In the genomic region with DNA sequence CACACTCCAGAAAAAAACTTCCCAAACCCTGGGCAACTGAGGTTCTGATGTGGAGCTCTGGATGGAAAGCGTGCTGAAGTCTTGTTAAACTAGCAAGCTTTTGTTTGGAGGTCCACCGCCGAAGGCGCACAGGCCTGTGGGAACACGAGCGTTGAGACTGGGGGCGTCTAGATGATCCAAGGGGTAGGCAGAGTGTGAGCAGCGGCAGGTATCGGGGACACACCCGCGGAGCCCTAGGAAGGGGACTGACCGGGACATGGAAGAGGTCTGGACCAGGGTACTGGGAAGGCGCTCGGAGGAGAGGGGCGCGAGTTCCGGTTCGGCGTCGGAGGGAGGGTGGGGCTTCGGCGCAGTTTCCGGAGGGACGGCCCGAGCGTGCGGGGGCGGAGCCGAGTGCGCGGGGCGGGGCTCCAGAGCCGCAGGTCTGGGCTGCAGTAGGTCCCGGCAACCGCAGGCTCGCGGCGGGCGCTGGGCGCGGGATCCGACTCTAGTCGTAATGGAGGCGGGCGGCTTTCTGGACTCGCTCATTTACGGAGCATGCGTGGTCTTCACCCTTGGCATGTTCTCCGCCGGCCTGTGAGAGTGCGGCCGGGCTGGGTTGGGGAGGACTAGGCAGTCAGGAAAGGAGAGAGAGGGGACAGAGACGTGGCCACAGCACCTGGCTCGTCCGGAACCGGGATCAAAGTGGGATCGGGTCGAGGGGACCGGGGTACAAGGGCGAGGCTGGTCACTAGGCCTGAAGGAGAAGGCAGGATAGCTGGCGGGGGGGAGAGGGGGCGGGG, we compare ENCODE assay signal across 8 cellular contexts. TPM values are rescaled to one million over a fixed set of nuclear protein-coding genes. Genes with fewer than 3 reads are reported as not detected.
DNase-seq lines count a peak whose midpoint lies in the region; ATAC-seq and TF ChIP-seq lines count a peak whose summit lies in the region.

A gene with protein sequence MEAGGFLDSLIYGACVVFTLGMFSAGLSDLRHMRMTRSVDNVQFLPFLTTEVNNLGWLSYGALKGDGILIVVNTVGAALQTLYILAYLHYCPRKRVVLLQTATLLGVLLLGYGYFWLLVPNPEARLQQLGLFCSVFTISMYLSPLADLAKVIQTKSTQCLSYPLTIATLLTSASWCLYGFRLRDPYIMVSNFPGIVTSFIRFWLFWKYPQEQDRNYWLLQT (plus strand): TSS at position 437 of the 782 bp plus-strand sequence. CDS start 60 bp downstream, at position 497.

- DNase-seq in NCI-H1105 (lab: John Stamatoyannopoulos, UW) (peak; percentile 91), SKM-1 (lab: John Stamatoyannopoulos, UW; ENCODE audit: unreplicated experiment) (peak; percentile 86), glomerular endothelial cell (ENCODE audit: extremely low read depth, low read depth, low spot score) (peak; percentile 36), osteoblast (ENCODE audit: insufficient read length, low spot score, missing footprints) (peak; percentile 98), testis (peak; percentile 96)

- H3K27ac ChIP-seq in osteoblast (ENCODE audit: low read depth, low read length) (peak within 1 kb of the TSS; percentile 97), testis (peak within 1 kb of the TSS; percentile 95 to 96)

- H3K36me3 Mint-ChIP-seq in activated naive CD4-positive, alpha-beta T cell treated with anti-CD3 and anti-CD28 coated beads, Interleukin-2, amount 50 U/mL, for 24 hours = peaks cover 2% of the 10 kb centered on the region

- H3K36me3 ChIP-seq in osteoblast (ENCODE audit: insufficient read depth, low read length) = peaks cover 9% of the 10 kb centered on the region
- no peaks in the 10 kb centered on the region for H3K36me3 ChIP-seq in testis (ENCODE audit: low read depth, missing control alignments)

- peak within 1 kb of the TSS; percentile 98 for H3K27ac Mint-ChIP-seq in activated naive CD4-positive, alpha-beta T cell treated with anti-CD3 and anti-CD28 coated beads, Interleukin-2, amount 50 U/mL, for 24 hours

- H3K9me3 ChIP-seq in osteoblast (ENCODE audit: low read depth, low read length) (no peaks in the 10 kb centered on the region), testis (no peaks in the 10 kb centered on the region)

- intact Hi-C loops in testis (cut with DNase I; ENCODE audit: low total_unique reads) = no loop called here

- H3K4me1 ChIP-seq in osteoblast (ENCODE audit: insufficient read depth, low read length) (peaks cover 23% of the 10 kb centered on the region), testis (peaks cover 25% of the 10 kb centered on the region)

- 0 to 1% methylated on average over 35 to 59 of the region's 62 CpGs for WGBS in testis, 2 donors

- peak within 1 kb of the TSS; percentile 84 for H3K4me2 ChIP-seq in osteoblast (ENCODE audit: insufficient read depth, low read length)

- H3K4me3 Mint-ChIP-seq in activated naive CD4-positive, alpha-beta T cell treated with anti-CD3 and anti-CD28 coated beads, Interleukin-2, amount 50 U/mL, for 24 hours = peak within 1 kb of the TSS; percentile 96

- peak; percentile 55 for TF ChIP-seq POLR2A in testis (IDR thresholded peaks at IDR 0.05)

- peak; percentile 68 for ATAC-seq in HG02623 (IDR thresholded peaks at IDR 0.05; ENCODE audit: unreplicated experiment)

- H4K20me1 ChIP-seq in osteoblast (ENCODE audit: insufficient read depth, low read length) = no peaks in the 10 kb centered on the region

- peak within 1 kb of the TSS; percentile 83 for H2AFZ ChIP-seq in osteoblast (ENCODE audit: low read length)

- H3K9me3 Mint-ChIP-seq in activated naive CD4-positive, alpha-beta T cell treated with anti-CD3 and anti-CD28 coated beads, Interleukin-2, amount 50 U/mL, for 24 hours = no peaks in the 10 kb centered on the region

- H3K4me3 ChIP-seq in GM08714 (ENCODE audit: low read length) = peak within 1 kb of the TSS; percentile 88
- peak within 1 kb of the TSS; percentile 77 for H3K4me3 ChIP-seq in osteoblast (ENCODE audit: insufficient read depth, low read length)
- peak within 1 kb of the TSS; percentile 68 to 82 for H3K4me3 ChIP-seq in testis

- H3K79me2 ChIP-seq in osteoblast (ENCODE audit: insufficient read depth, low read length) = peaks cover 34% of the 10 kb centered on the region

- H3K27me3 ChIP-seq in osteoblast (ENCODE audit: insufficient read depth, low read length) = peaks cover 2% of the 10 kb centered on the region
- no peaks in the 10 kb centered on the region for H3K27me3 ChIP-seq in testis

- no peaks in the 10 kb centered on the region for H3K27me3 Mint-ChIP-seq in activated naive CD4-positive, alpha-beta T cell treated with anti-CD3 and anti-CD28 coated beads, Interleukin-2, amount 50 U/mL, for 24 hours

- H3K4me1 Mint-ChIP-seq in activated naive CD4-positive, alpha-beta T cell treated with anti-CD3 and anti-CD28 coated beads, Interleukin-2, amount 50 U/mL, for 24 hours = peaks cover 46% of the 10 kb centered on the region

- TF ChIP-seq CTCF in osteoblast (IDR thresholded peaks at IDR 0.05; ENCODE audit: extremely low read depth, low read depth, low read length) = no peak
- TF ChIP-seq CTCF in testis (IDR thresholded peaks at IDR 0.05) = peak; percentile 8 to 54 (median 51)

RNA-seq across cellular contexts. Expression of the gene that starts here (rescaled TPM):
- total RNA-seq in glomerular endothelial cell (21.0 and 29.1 TPM in 2 replicates), osteoblast (34.5 and 38.0 TPM in 2 replicates), testis (10 to 100 TPM; 25.2 to 30.0 TPM)
- 33.7 TPM for polyA plus RNA-seq in testis (ENCODE audit: insufficient read depth, low read depth, low replicate concordance)

Comparison
In these comparisons a context has a peak if more than half of its experiments do, and no peak if none do; other contexts are left out.
1. Peak in every context shown above with its lines: DNase-seq, ATAC-seq, H3K4me3 ChIP-seq and H3K27ac ChIP-seq.
2. DNase-seq: peak in every context shown above with its lines; median percentile 98 in osteoblast; 96 in testis; 91 in NCI-H1105; 86 in SKM-1; 36 in glomerular endothelial cell.